18 cellular contexts compared by ENCODE assay signal in the genomic region with DNA sequence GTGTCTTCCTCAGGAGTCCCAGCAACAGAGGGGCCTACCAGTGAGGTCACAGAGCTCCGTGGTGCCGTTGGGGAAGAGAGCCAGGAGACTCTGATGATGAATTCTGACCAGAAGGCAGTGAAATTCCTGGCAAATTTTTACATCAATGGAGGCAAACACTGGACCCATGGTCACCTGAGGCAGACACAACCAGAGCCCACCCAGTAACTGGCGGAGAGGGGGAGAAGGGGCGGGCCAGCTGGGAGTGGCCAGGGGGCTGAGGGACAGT. TPM values are rescaled to one million over a fixed set of nuclear protein-coding genes. Genes with fewer than 3 reads are reported as not detected.
DNase-seq lines count a peak whose midpoint lies in the region; ATAC-seq lines count a peak whose summit lies in the region.
"Had no signal": no experiment of that assay in that cellular context is flagged by ENCODE, and none has a peak within 500 bp of the region (broad histone marks: within the 10 kb centered on the region; RNA-seq: fewer than 3 reads in every experiment).

A gene (plus strand): TSS at position 93 of the 268 bp plus-strand sequence. CDS start 1 bp downstream, at position 94.

- H3K4me3 Mint-ChIP-seq in stimulated activated effector memory CD8-positive, alpha-beta T cell treated with anti-CD3 and anti-CD28 coated beads, Interleukin-12 subunit alpha, Interleukin-12 subunit beta, amount 100 ng/mL, for 72 hours = no peak within 1 kb of the TSS
- H3K4me3 Mint-ChIP-seq: CD8-positive, alpha-beta T cell had no signal

- H3K4me3 ChIP-seq in right cardiac atrium (ENCODE audit: low read length) (no peak within 1 kb of the TSS), Karpas-422 (ENCODE audit: low read length) (no peak within 1 kb of the TSS), iPS-15b (ENCODE audit: low read depth, low read length) (no peak within 1 kb of the TSS)
- no peak within 1 kb of the TSS for H3K4me3 ChIP-seq in effector memory CD4-positive, alpha-beta T cell (ENCODE audit: insufficient read depth, low read depth, low read length, poor library complexity, severe bottlenecking)
- H3K4me3 ChIP-seq: A549, MG63 had no signal

- H3K9ac ChIP-seq in Karpas-422 (ENCODE audit: low read length) (no peak within 1 kb of the TSS), iPS-15b (ENCODE audit: low read depth, low read length) (peak within 1 kb of the TSS; percentile 24)
- H3K9ac ChIP-seq: KMS-11, SK-N-SH had no signal

- H3K9me2 ChIP-seq in Karpas-422 (replicated peaks; ENCODE audit: insufficient read depth, low read length) = no peaks in the 10 kb centered on the region
- H3K9me2 ChIP-seq: SK-N-SH had no signal

- no peaks in the 10 kb centered on the region for H3K9me3 Mint-ChIP-seq in stimulated activated effector memory CD8-positive, alpha-beta T cell treated with anti-CD3 and anti-CD28 coated beads, Interleukin-12 subunit alpha, Interleukin-12 subunit beta, amount 100 ng/mL, for 72 hours
- H3K9me3 Mint-ChIP-seq: CD8-positive, alpha-beta T cell had no signal

- ATAC-seq in right cardiac atrium = no peak
- no peak for ATAC-seq in Right ventricle myocardium superior (ENCODE audit: poor library complexity)
- no peak for ATAC-seq in stimulated activated effector memory CD8-positive, alpha-beta T cell treated with anti-CD3 and anti-CD28 coated beads, Interleukin-12 subunit alpha, Interleukin-12 subunit beta, amount 100 ng/mL, for 72 hours
- ATAC-seq in HG02759 (IDR thresholded peaks at IDR 0.05; ENCODE audit: unreplicated experiment) = no peak
- ATAC-seq: A549; CD8-positive, alpha-beta T cell had no signal

- peaks cover 9% of the 10 kb centered on the region for H3K79me2 ChIP-seq in Karpas-422 (ENCODE audit: low read length)

- peaks cover 6% of the 10 kb centered on the region; the same call in 1 of the 2 replicates for H4K20me1 ChIP-seq in Karpas-422 (ENCODE audit: insufficient read depth, low read depth, low read length)

- DNase-seq in right cardiac atrium = no peak
- no peak for DNase-seq in Right ventricle myocardium superior
- no peak for DNase-seq in Karpas-422
- DNase-seq in stimulated activated effector memory CD8-positive, alpha-beta T cell treated with anti-CD3 and anti-CD28 coated beads, Interleukin-12 subunit alpha, Interleukin-12 subunit beta, amount 100 ng/mL, for 72 hours (ENCODE audit: low spot score in 2 of 2) = no peak
- no peak for DNase-seq in activated CD4-positive, CD25-positive, alpha-beta regulatory T cell treated with anti-CD3 and anti-CD28 coated beads, Interleukin-2, amount 50 U/mL, for 72 hours
- no peak for DNase-seq in effector memory CD4-positive, alpha-beta T cell
- DNase-seq: CD8-positive, alpha-beta T cell; DMS79 treated with DMSO at 0.1 percent for 48 hours; MG63; NCI-H1092 treated with DMSO at 0.1 percent for 48 hours; NCI-H187 treated with DMSO at 0.1 percent for 48 hours; SK-N-SH had no signal

- H3K27ac ChIP-seq in right cardiac atrium (ENCODE audit: low read length) (peak within 1 kb of the TSS; percentile 30), Karpas-422 (ENCODE audit: low read length) (no peak within 1 kb of the TSS)
- H3K27ac ChIP-seq in effector memory CD4-positive, alpha-beta T cell (ENCODE audit: insufficient read depth, low read length, poor library complexity, severe bottlenecking) = no peak within 1 kb of the TSS
- H3K27ac ChIP-seq: HL-60, KMS-11 had no signal

- peaks cover 6% of the 10 kb centered on the region for H3K36me3 Mint-ChIP-seq in stimulated activated effector memory CD8-positive, alpha-beta T cell treated with anti-CD3 and anti-CD28 coated beads, Interleukin-12 subunit alpha, Interleukin-12 subunit beta, amount 100 ng/mL, for 72 hours
- H3K36me3 Mint-ChIP-seq: CD8-positive, alpha-beta T cell had no signal

- H3K9me3 ChIP-seq in right cardiac atrium (ENCODE audit: control insufficient read depth, low read length) (no peaks in the 10 kb centered on the region), Karpas-422 (ENCODE audit: low read length) (no peaks in the 10 kb centered on the region), iPS-15b (ENCODE audit: control insufficient read depth, insufficient read depth, low read length) (no peaks in the 10 kb centered on the region)
- no peaks in the 10 kb centered on the region for H3K9me3 ChIP-seq in effector memory CD4-positive, alpha-beta T cell (ENCODE audit: control insufficient read depth, low read length)
- H3K9me3 ChIP-seq: A549, MG63, SK-N-SH had no signal

- intact Hi-C loops in right cardiac atrium (cut with DNase I) = no loop called here
- intact Hi-C loops in Right ventricle myocardium superior (cut with DNase I) = no loop called here

- 67% methylated on average over 4 of the region's 4 CpGs for WGBS in right cardiac atrium

- H3K4me1 Mint-ChIP-seq in stimulated activated effector memory CD8-positive, alpha-beta T cell treated with anti-CD3 and anti-CD28 coated beads, Interleukin-12 subunit alpha, Interleukin-12 subunit beta, amount 100 ng/mL, for 72 hours = peaks cover 7% of the 10 kb centered on the region

- H3K27ac Mint-ChIP-seq in stimulated activated effector memory CD8-positive, alpha-beta T cell treated with anti-CD3 and anti-CD28 coated beads, Interleukin-12 subunit alpha, Interleukin-12 subunit beta, amount 100 ng/mL, for 72 hours = peak within 1 kb of the TSS; percentile 43
- H3K27ac Mint-ChIP-seq: CD8-positive, alpha-beta T cell had no signal

- no peaks in the 10 kb centered on the region for H3K27me3 ChIP-seq in right cardiac atrium (ENCODE audit: control insufficient read depth, insufficient read depth)
- no peaks in the 10 kb centered on the region for H3K27me3 ChIP-seq in Karpas-422 (ENCODE audit: low read length)
- no peaks in the 10 kb centered on the region for H3K27me3 ChIP-seq in iPS-15b (ENCODE audit: control insufficient read depth, insufficient read depth, low read length)
- H3K27me3 ChIP-seq in effector memory CD4-positive, alpha-beta T cell (replicated peaks; ENCODE audit: control insufficient read depth, insufficient read depth, low read length, poor library complexity, severe bottlenecking) = no peaks in the 10 kb centered on the region
- H3K27me3 ChIP-seq: MG63 had no signal

- H3K4me1 ChIP-seq in right cardiac atrium (ENCODE audit: control insufficient read depth, insufficient read depth, low read length) (peaks cover 7% of the 10 kb centered on the region), Karpas-422 (ENCODE audit: low read length) (peaks cover 33% of the 10 kb centered on the region), iPS-15b (ENCODE audit: control insufficient read depth, insufficient read depth, low read length) (peaks cover 4% of the 10 kb centered on the region)
- H3K4me1 ChIP-seq in effector memory CD4-positive, alpha-beta T cell (ENCODE audit: control insufficient read depth, insufficient read depth, low read length, poor library complexity, severe bottlenecking) = peaks cover 13% of the 10 kb centered on the region

- no peaks in the 10 kb centered on the region for H3K36me3 ChIP-seq in Karpas-422 (ENCODE audit: insufficient read depth, low read length)
- H3K36me3 ChIP-seq in iPS-15b (ENCODE audit: control insufficient read depth, insufficient read depth, low read length) = no peaks in the 10 kb centered on the region
- no peaks in the 10 kb centered on the region for H3K36me3 ChIP-seq in effector memory CD4-positive, alpha-beta T cell (ENCODE audit: control insufficient read depth, insufficient read depth, low read length)

- peak within 1 kb of the TSS; percentile 92 for H3K4me2 ChIP-seq in Karpas-422 (ENCODE audit: low read depth, low read length, poor library complexity, severe bottlenecking)
- H3K4me2 ChIP-seq: A549, KMS-11, SK-N-SH had no signal

- no peak within 1 kb of the TSS for H2AFZ ChIP-seq in Karpas-422 (ENCODE audit: low read length)

RNA-seq across cellular contexts. Expression of the gene that starts here (rescaled TPM):
- total RNA-seq in right cardiac atrium = under 1 TPM in 3 of 4 donors, not detected in 1; 0.31 to 0.46 (median 0.32) TPM
- polyA plus RNA-seq in right cardiac atrium = 0.23 TPM
- 1.3 TPM for total RNA-seq in Right ventricle myocardium superior
- total RNA-seq in Karpas-422 (2014; rRNA removed; shearing (Covaris generic); ENCODE audit: low replicate concordance) = 0.61 and 0.86 TPM in 2 replicates
- total RNA-seq: NCI-H460 had no signal
- polyA plus RNA-seq: A549, SK-N-SH had no signal
